Comparison of ENCODE assay signal across 8 cellular contexts in genomic region chr2:134718095-134718955, GRCh38. TPM values are rescaled to one million over a fixed set of nuclear protein-coding genes. Genes with fewer than 3 reads are reported as not detected.
A peak's percentile ranks its signal among the peaks of the same experiment; 100 is the strongest.
DNase-seq lines count a peak whose midpoint lies in the region; ATAC-seq and TF ChIP-seq lines count a peak whose summit lies in the region.

No MANE protein-coding gene starts in this region.

- peaks cover 1% of the 10 kb centered on the region for H3K36me3 Mint-ChIP-seq in activated CD8-positive, alpha-beta memory T cell treated with anti-CD3 and anti-CD28 coated beads, Interleukin-2, amount 10 ng/mL, durations not matched to agents 7 days and 5 days

- intact Hi-C loops in adrenal gland (cut with DNase I): no loop called here
- intact Hi-C loops in spleen (cut with DNase I; ENCODE audit: low total_unique reads): no loop called here

- no peak for TF ChIP-seq POLR2A in adrenal gland (IDR thresholded peaks at IDR 0.05)
- TF ChIP-seq POLR2A in spleen (IDR thresholded peaks at IDR 0.05): no peak

- H3K27ac ChIP-seq in adrenal gland (peak overlapping the region in 1 of 5 donors; percentile 63), spleen (peak overlapping the region in 1 of 8 donors; percentile 65)

- H3K27me3 ChIP-seq in adrenal gland (peaks cover 6% of the 10 kb centered on the region), spleen (replicated peaks in 1 of 7) (peaks cover 4 to 87% (median 40%) of the 10 kb centered on the region in 7 donors)

- H3K4me1 Mint-ChIP-seq in activated CD8-positive, alpha-beta memory T cell treated with anti-CD3 and anti-CD28 coated beads, Interleukin-2, amount 10 ng/mL, durations not matched to agents 7 days and 5 days: peaks cover 39% of the 10 kb centered on the region

- H3K4me1 ChIP-seq in adrenal gland (replicated peaks in 1 of 2) (peaks cover 3 to 7% of the 10 kb centered on the region in 2 donors), spleen (peaks cover 7 to 31% (median 18%) of the 10 kb centered on the region in 6 donors)

- H3K36me3 ChIP-seq in adrenal gland (replicated peaks in 1 of 2): no peaks in the 10 kb centered on the region
- no peaks in the 10 kb centered on the region for H3K36me3 ChIP-seq in spleen

- WGBS in adrenal gland, 4 donors: 0 to 4% (median 2%) methylated on average over 8 to 109 of the region's 109 CpGs
- 0 to 5% (median 1%) methylated on average over 33 to 109 of the region's 109 CpGs for WGBS in spleen, 5 donors

- no peak overlapping the region for H3K27ac Mint-ChIP-seq in activated CD8-positive, alpha-beta memory T cell treated with anti-CD3 and anti-CD28 coated beads, Interleukin-2, amount 10 ng/mL, durations not matched to agents 7 days and 5 days

- H3K9me3 Mint-ChIP-seq in activated CD8-positive, alpha-beta memory T cell treated with anti-CD3 and anti-CD28 coated beads, Interleukin-2, amount 10 ng/mL, durations not matched to agents 7 days and 5 days (ENCODE audit: low read depth): no peaks in the 10 kb centered on the region

- H3K4me3 ChIP-seq in adrenal gland: peak overlapping the region; percentile 11 to 87 (median 27)
- peak overlapping the region; percentile 25 to 74 (median 46) for H3K4me3 ChIP-seq in spleen

- no peaks in the 10 kb centered on the region for H3K9me3 ChIP-seq in adrenal gland (replicated peaks in 1 of 3)
- no peaks in the 10 kb centered on the region for H3K9me3 ChIP-seq in spleen

- peak overlapping the region; percentile 55 for H3K4me3 Mint-ChIP-seq in activated CD8-positive, alpha-beta memory T cell treated with anti-CD3 and anti-CD28 coated beads, Interleukin-2, amount 10 ng/mL, durations not matched to agents 7 days and 5 days

- peaks cover 82% of the 10 kb centered on the region for H3K27me3 Mint-ChIP-seq in activated CD8-positive, alpha-beta memory T cell treated with anti-CD3 and anti-CD28 coated beads, Interleukin-2, amount 10 ng/mL, durations not matched to agents 7 days and 5 days

- ATAC-seq in activated CD8-positive, alpha-beta memory T cell treated with anti-CD3 and anti-CD28 coated beads, Interleukin-2, amount 10 ng/mL, durations not matched to agents 7 days and 5 days: peak; percentile 43
- ATAC-seq in HG03432 (IDR thresholded peaks at IDR 0.05; ENCODE audit: unreplicated experiment): peak; percentile 43

- TF ChIP-seq CTCF in adrenal gland (IDR thresholded peaks at IDR 0.05): no peak
- no peak for TF ChIP-seq CTCF in spleen (IDR thresholded peaks at IDR 0.05 in 8 of 11, conservative IDR thresholded peaks at IDR 0.05 in 3 of 11)

- no peak for DNase-seq in activated CD8-positive, alpha-beta memory T cell treated with anti-CD3 and anti-CD28 coated beads, Interleukin-2, amount 10 ng/mL, durations not matched to agents 7 days and 5 days
- no peak for DNase-seq in activated CD8-positive, alpha-beta memory T cell treated with anti-CD3 and anti-CD28 coated beads, Interleukin-2, amount 50 U/mL, for 4 hours
- DNase-seq in adrenal gland (peak in 5 of 7 donors; percentile 31 to 52 (median 51)), iPS-NIHi11 (ENCODE audit: low spot score) (peak; percentile 54), spleen (peak; percentile 80), NCI-H2107 (lab: John Stamatoyannopoulos, UW) (no peak), HUDEP-2 (lab: John Stamatoyannopoulos, UW; ENCODE audit: unreplicated experiment in 76 of 76) (no peak)

- CTCF ChIA-PET in activated CD8-positive, alpha-beta memory T cell treated with anti-CD3 and anti-CD28 coated beads, Interleukin-2, amount 10 ng/mL, durations not matched to agents 7 days and 5 days (lab: Charles Lee): interaction anchor here (1.0 kb wide), 2 partner anchors 9 to 60 kb away, joined by 3 read pairs; no protein-coding TSS in a partner anchor

RNA-seq across cellular contexts. Expression of gene TMEM163, which starts 0.5 kb away (rescaled TPM):
- total RNA-seq in activated CD8-positive, alpha-beta memory T cell treated with anti-CD3 and anti-CD28 coated beads, Interleukin-2, amount 10 ng/mL, durations not matched to agents 7 days and 5 days: 1 to 10 TPM; 2.1 to 2.3 TPM
- total RNA-seq in adrenal gland (10 to 100 TPM in 5 of 8 donors, 1 to 10 TPM in 3; 3.6 to 15.5 (median 10.5) TPM), spleen (1 to 10 TPM; 2.4 to 4.5 (median 3.3) TPM)
- polyA plus RNA-seq in adrenal gland (10 to 100 TPM in 1 of 3 donors, 1 to 10 TPM in 2; 6.5 to 21.6 (median 7.5) TPM), spleen (10 to 100 TPM in 2 of 3 donors, 1 to 10 TPM in 1; 6.3 to 12.5 (median 10.1) TPM)

Comparison
In these comparisons a context has a peak if more than half of its experiments do, and no peak if none do; other contexts are left out.
1. DNase-seq: peak in adrenal gland (5 of 7), iPS-NIHi11 (single experiment) and spleen (single experiment); none in activated CD8-positive, alpha-beta memory T cell treated with anti-CD3 and anti-CD28 coated beads, Interleukin-2, amount 10 ng/mL, durations not matched to agents 7 days and 5 days (single experiment), activated CD8-positive, alpha-beta memory T cell treated with anti-CD3 and anti-CD28 coated beads, Interleukin-2, amount 50 U/mL, for 4 hours (single experiment), NCI-H2107 (single experiment) and HUDEP-2 (0 of 76).